1 cellular context compared by ENCODE assay signal in the genomic region with DNA sequence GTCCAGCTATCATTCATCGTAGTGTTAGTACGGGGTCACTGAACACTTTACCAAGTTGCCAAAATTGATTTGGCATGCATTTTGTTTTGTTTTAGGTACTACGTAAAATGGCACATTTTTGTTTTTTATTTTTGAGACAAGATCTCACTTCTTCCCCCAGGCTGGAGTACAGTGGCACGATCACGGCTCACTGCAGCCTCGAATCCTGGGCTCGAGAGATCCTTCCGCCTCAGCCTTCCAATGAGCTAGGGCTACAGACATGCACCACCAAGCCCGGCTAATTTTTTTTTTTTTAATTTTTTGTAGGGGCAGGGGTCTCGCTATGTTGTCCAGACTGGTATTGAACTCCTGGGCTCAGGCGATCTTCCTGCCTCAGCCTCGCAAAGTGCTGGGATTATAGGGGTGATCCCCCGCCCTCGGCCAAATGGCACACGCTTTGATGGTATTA.
TF ChIP-seq lines count a peak whose summit lies in the region.

No MANE protein-coding gene starts in this region.

TF ChIP-seq in HCT116, 20 proteins besides CTCF, POLR2A, EP300 and RAD21 (continued from another document):
- TF ChIP-seq REST (IDR thresholded peaks at IDR 0.05; ENCODE audit: low read depth) (no peak), SRF (IDR thresholded peaks at IDR 0.05; ENCODE audit: low read depth) (no peak), ZBTB33 (IDR thresholded peaks at IDR 0.05; ENCODE audit: extremely low read depth, insufficient replicate concordance, low read length) (no peak), YY1 (IDR thresholded peaks at IDR 0.05; ENCODE audit: extremely low read depth, insufficient replicate concordance, low read depth, low read length) (no peak), CEBPB (IDR thresholded peaks at IDR 0.05; ENCODE audit: low read depth) (no peak), ZFX (IDR thresholded peaks at IDR 0.05) (no peak), SIN3A (IDR thresholded peaks at IDR 0.05; ENCODE audit: low read depth) (no peak), EZH2 (IDR thresholded peaks at IDR 0.05) (no peak), TCF7L2 (IDR thresholded peaks at IDR 0.05; ENCODE audit: borderline replicate concordance, extremely low read depth, insufficient read depth, insufficient read length) (no peak), EGR1 (IDR thresholded peaks at IDR 0.05; ENCODE audit: low read depth) (no peak), ELF1 (IDR thresholded peaks at IDR 0.05; ENCODE audit: borderline replicate concordance, low read depth) (no peak), FOSL1 (IDR thresholded peaks at IDR 0.05; ENCODE audit: low read depth) (no peak), POLR2AphosphoS5 (IDR thresholded peaks at IDR 0.05; ENCODE audit: low read depth, low read length) (no peak), CBX3 (IDR thresholded peaks at IDR 0.05; ENCODE audit: low read depth) (no peak)
